In the genomic region with DNA sequence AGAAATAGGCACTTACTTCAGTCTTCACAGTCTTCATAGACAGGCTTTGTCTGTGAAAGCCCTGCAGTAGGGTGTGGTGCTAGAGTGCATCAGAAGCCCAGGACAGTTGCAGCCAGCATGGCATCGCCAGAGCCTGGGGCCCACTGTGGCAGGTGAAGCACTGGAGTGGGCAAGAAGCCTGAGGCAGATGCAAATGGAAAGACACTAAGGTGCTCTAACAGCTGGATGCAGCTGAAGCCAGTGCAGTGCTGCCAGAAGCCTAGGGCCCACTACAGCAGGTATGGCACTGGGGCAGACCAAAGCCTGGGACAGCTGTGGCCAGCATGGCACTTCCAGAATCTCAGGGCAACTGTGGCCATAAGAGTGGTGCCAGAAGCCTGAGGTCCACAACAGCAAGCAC, we compare ENCODE assay signal across 23 cellular contexts.
"Had no signal": no experiment of that assay in that cellular context is flagged by ENCODE, and none has a peak within 500 bp of the region (broad histone marks: within the 10 kb centered on the region; RNA-seq: fewer than 3 reads in every experiment).

No MANE protein-coding gene starts in this region.

- H3K9me3 ChIP-seq: pancreas, prostate gland had no signal

- H3K36me3 ChIP-seq: left ventricle myocardium inferior, pancreas, prostate gland, sigmoid colon, tibial nerve, vagina had no signal

- ATAC-seq: mucosa of descending colon; naive thymus-derived CD8-positive, alpha-beta T cell; pancreas; right cardiac atrium; stimulated activated memory B cell treated with anti-CD40 and anti-IgM and Interleukin-4, amounts not matched to agents 10 μg/mL and 1 μg/mL and 100 μg/mL, for 72 hours; stimulated activated naive CD8-positive, alpha-beta T cell treated with anti-CD3 and anti-CD28 coated beads, Interleukin-15, amount 100 ng/mL, for 72 hours had no signal

- DNase-seq: hypothalamus; immature natural killer cell; left ventricle myocardium inferior; mesendoderm; mucosa of descending colon; naive thymus-derived CD8-positive, alpha-beta T cell; nucleus accumbens; retina; right cardiac atrium; sigmoid colon; small intestine; stimulated activated CD4-positive, alpha-beta T cell treated with anti-CD3 and anti-CD28 coated beads, Interleukin-1b, Interleukin-23, amount 100 ng/mL, for 48 hours; stimulated activated CD4-positive, alpha-beta T cell treated with anti-CD3 and anti-CD28 coated beads, Interleukin-2, amount 100 ng/mL, for 48 hours; stimulated activated CD4-positive, alpha-beta T cell treated with anti-CD3 and anti-CD28 coated beads, Interleukin-4, amount 100 ng/mL, for 4 hours; stimulated activated CD8-positive, alpha-beta memory T cell treated with anti-CD3 and anti-CD28 coated beads, Interleukin-4, amount 100 ng/mL, for 48 hours; stimulated activated naive CD4-positive, alpha-beta T cell treated with Interleukin-2 at 50 U/mL for 16 hours; stimulated activated naive CD8-positive, alpha-beta T cell treated with anti-CD3 and anti-CD28 coated beads, Interleukin-15, amount 100 ng/mL, for 72 hours; substantia nigra had no signal

- H3K27ac ChIP-seq: left ventricle myocardium inferior, pancreas, prostate gland, sigmoid colon, tibial nerve, vagina had no signal
